ENCODE assay signal across 39 cellular contexts in genomic region chr10:59405235-59405634, GRCh38. TPM values are rescaled to one million over a fixed set of nuclear protein-coding genes. Genes with fewer than 3 reads are reported as not detected.
"Had no signal": no experiment of that assay in that cellular context is flagged by ENCODE, and none has a peak within 500 bp of the region (broad histone marks: within the 10 kb centered on the region; RNA-seq: fewer than 3 reads in every experiment).

No MANE protein-coding gene starts in this region.

- H3K27me3 ChIP-seq: adrenal gland, ascending aorta, body of pancreas, breast epithelium, cardiac muscle cell had no signal

- H3K4me1 ChIP-seq: adrenal gland, ascending aorta, body of pancreas, breast epithelium had no signal

- H3K27ac Mint-ChIP-seq: activated naive CD4-positive, alpha-beta T cell treated with anti-CD3 and anti-CD28 coated beads for 36 hours; activated naive CD4-positive, alpha-beta T cell treated with anti-CD3 and anti-CD28 coated beads, Interleukin-2, amount 10 ng/mL, durations not matched to agents 7 days and 5 days; activated naive CD4-positive, alpha-beta T cell treated with anti-CD3 and anti-CD28 coated beads, Interleukin-2, amount 50 U/mL, for 24 hours; activated naive CD4-positive, alpha-beta T cell treated with anti-CD3 and anti-CD28 coated beads, Interleukin-2, amount 50 U/mL, for 72 hours; activated naive CD8-positive, alpha-beta T cell; activated naive CD8-positive, alpha-beta T cell treated with anti-CD3 and anti-CD28 coated beads for 36 hours; activated naive CD8-positive, alpha-beta T cell treated with anti-CD3 and anti-CD28 coated beads, Interleukin-2, amount 10 ng/mL, durations not matched to agents 7 days and 5 days; activated naive CD8-positive, alpha-beta T cell treated with anti-CD3 and anti-CD28 coated beads, Interleukin-2, amount 50 U/mL, for 24 hours; activated T-cell treated with anti-CD3 and anti-CD28 coated beads, Interleukin-2, amount 50 U/mL, for 24 hours; activated T-cell treated with anti-CD3 and anti-CD28 coated beads, Interleukin-2, amount 50 U/mL, for 72 hours; activated T-helper 1 cell treated with anti-CD3 and anti-CD28 coated beads, Interleukin-12 subunit alpha, Interleukin-12 subunit beta, Interleukin-2, Interleukin-4 antibody, amounts not matched to agents 30 ng/mL and 10 ng/mL and 1 ng/mL, durations not matched to agents 14 hours and 24 hours and 36 hours; activated T-helper 17 cell treated with anti-CD3 and anti-CD28 coated beads, Interleukin-2, amount 50 U/mL, for 72 hours; activated T-helper 2 cell treated with anti-CD3 and anti-CD28 coated beads, Interferon-gamma antibody, Interleukin-2, Interleukin-4, amounts not matched to agents 10 μg/mL and 5 μg/mL and 100 μg/mL, durations not matched to agents 14 hours and 24 hours and 36 hours; brain had no signal

- H3K9me3 ChIP-seq: adrenal gland, body of pancreas had no signal

- H3K4me3 ChIP-seq: adrenal gland, ascending aorta, body of pancreas, breast epithelium, cardiac muscle cell had no signal

- H3K27ac ChIP-seq: adrenal gland, ascending aorta, body of pancreas, breast epithelium, cardiac muscle cell had no signal

- H3K9me3 Mint-ChIP-seq: activated naive CD4-positive, alpha-beta T cell treated with anti-CD3 and anti-CD28 coated beads, Interleukin-2, amount 50 U/mL, for 24 hours had no signal

- ATAC-seq: activated naive CD4-positive, alpha-beta T cell treated with anti-CD3 and anti-CD28 coated beads, Interleukin-2, amount 50 U/mL, for 72 hours; activated naive CD8-positive, alpha-beta T cell treated with anti-CD3 and anti-CD28 coated beads, Interleukin-2, amount 50 U/mL, for 24 hours; activated T-cell treated with anti-CD3 and anti-CD28 coated beads, Interleukin-2, amount 50 U/mL, for 4 hours; activated T-cell treated with anti-CD3 and anti-CD28 coated beads, Interleukin-2, amount 50 U/mL, for 72 hours; activated T-helper 17 cell treated with anti-CD3 and anti-CD28 coated beads, Interleukin-2, amount 50 U/mL, for 72 hours; body of pancreas had no signal

- DNase-seq: activated effector memory CD4-positive, alpha-beta T cell treated with anti-CD3 and anti-CD28 coated beads, Interleukin-2, amount 50 U/mL, for 16 hours; activated effector memory CD4-positive, alpha-beta T cell treated with Interleukin-2 at 50 U/mL for 16 hours; activated gamma-delta T cell; activated gamma-delta T cell treated with Interleukin-2 at 50 U/mL for 16 hours; activated naive CD4-positive, alpha-beta T cell; activated naive CD4-positive, alpha-beta T cell treated with anti-CD3 and anti-CD28 coated beads for 36 hours; activated naive CD4-positive, alpha-beta T cell treated with anti-CD3 and anti-CD28 coated beads, Interleukin-2, amount 10 ng/mL, durations not matched to agents 7 days and 5 days; activated naive CD4-positive, alpha-beta T cell treated with anti-CD3 and anti-CD28 coated beads, Interleukin-2, amount 50 U/mL, for 16 hours; activated naive CD4-positive, alpha-beta T cell treated with Interleukin-2 at 50 U/mL for 16 hours; activated naive CD8-positive, alpha-beta T cell treated with anti-CD3 and anti-CD28 coated beads for 36 hours; activated naive CD8-positive, alpha-beta T cell treated with anti-CD3 and anti-CD28 coated beads, Interleukin-2, amount 10 ng/mL, durations not matched to agents 7 days and 5 days; activated naive CD8-positive, alpha-beta T cell treated with anti-CD3 and anti-CD28 coated beads, Interleukin-2, amount 50 U/mL, for 24 hours; activated T-cell treated with anti-CD3 and anti-CD28 coated beads, Interleukin-2, amount 50 U/mL, for 1 hour; activated T-cell treated with anti-CD3 and anti-CD28 coated beads, Interleukin-2, amount 50 U/mL, for 24 hours; activated T-cell treated with anti-CD3 and anti-CD28 coated beads, Interleukin-2, amount 50 U/mL, for 4 hours; activated T-cell treated with anti-CD3 and anti-CD28 coated beads, Interleukin-2, amount 50 U/mL, for 48 hours; activated T-cell treated with anti-CD3 and anti-CD28 coated beads, Interleukin-2, amount 50 U/mL, for 72 hours; adrenal gland; amniotic stem cell; amygdala; anterior cingulate cortex; aorta; body of pancreas; caudate nucleus; central memory CD4-positive, alpha-beta T cell; cerebellar nuclear complex had no signal

- H3K4me3 Mint-ChIP-seq: activated naive CD4-positive, alpha-beta T cell treated with anti-CD3 and anti-CD28 coated beads for 36 hours; activated naive CD4-positive, alpha-beta T cell treated with anti-CD3 and anti-CD28 coated beads, Interleukin-2, amount 10 ng/mL, durations not matched to agents 7 days and 5 days; activated naive CD4-positive, alpha-beta T cell treated with anti-CD3 and anti-CD28 coated beads, Interleukin-2, amount 50 U/mL, for 24 hours; activated naive CD8-positive, alpha-beta T cell; activated naive CD8-positive, alpha-beta T cell treated with anti-CD3 and anti-CD28 coated beads for 36 hours; activated naive CD8-positive, alpha-beta T cell treated with anti-CD3 and anti-CD28 coated beads, Interleukin-2, amount 10 ng/mL, durations not matched to agents 7 days and 5 days; activated naive CD8-positive, alpha-beta T cell treated with anti-CD3 and anti-CD28 coated beads, Interleukin-2, amount 50 U/mL, for 24 hours; activated T-cell treated with anti-CD3 and anti-CD28 coated beads, Interleukin-2, amount 50 U/mL, for 24 hours; activated T-cell treated with anti-CD3 and anti-CD28 coated beads, Interleukin-2, amount 50 U/mL, for 4 hours; activated T-cell treated with anti-CD3 and anti-CD28 coated beads, Interleukin-2, amount 50 U/mL, for 72 hours; activated T-helper 1 cell treated with anti-CD3 and anti-CD28 coated beads, Interleukin-12 subunit alpha, Interleukin-12 subunit beta, Interleukin-2, Interleukin-4 antibody, amounts not matched to agents 30 ng/mL and 10 ng/mL and 1 ng/mL, durations not matched to agents 14 hours and 24 hours and 36 hours; activated T-helper 17 cell treated with anti-CD3 and anti-CD28 coated beads, Interleukin-2, amount 50 U/mL, for 72 hours; brain; central memory CD8-positive, alpha-beta T cell had no signal

- H3K4me1 Mint-ChIP-seq: activated naive CD4-positive, alpha-beta T cell treated with anti-CD3 and anti-CD28 coated beads, Interleukin-2, amount 10 ng/mL, durations not matched to agents 7 days and 5 days; activated naive CD4-positive, alpha-beta T cell treated with anti-CD3 and anti-CD28 coated beads, Interleukin-2, amount 50 U/mL, for 24 hours; activated naive CD8-positive, alpha-beta T cell treated with anti-CD3 and anti-CD28 coated beads for 36 hours; activated naive CD8-positive, alpha-beta T cell treated with anti-CD3 and anti-CD28 coated beads, Interleukin-2, amount 10 ng/mL, durations not matched to agents 7 days and 5 days; activated naive CD8-positive, alpha-beta T cell treated with anti-CD3 and anti-CD28 coated beads, Interleukin-2, amount 50 U/mL, for 24 hours; activated T-helper 17 cell treated with anti-CD3 and anti-CD28 coated beads, Interleukin-2, amount 50 U/mL, for 72 hours; brain; central memory CD8-positive, alpha-beta T cell had no signal

- H3K36me3 Mint-ChIP-seq: activated naive CD4-positive, alpha-beta T cell treated with anti-CD3 and anti-CD28 coated beads, Interleukin-2, amount 10 ng/mL, durations not matched to agents 7 days and 5 days; activated naive CD4-positive, alpha-beta T cell treated with anti-CD3 and anti-CD28 coated beads, Interleukin-2, amount 50 U/mL, for 24 hours; activated naive CD8-positive, alpha-beta T cell; activated naive CD8-positive, alpha-beta T cell treated with anti-CD3 and anti-CD28 coated beads for 36 hours; activated naive CD8-positive, alpha-beta T cell treated with anti-CD3 and anti-CD28 coated beads, Interleukin-2, amount 10 ng/mL, durations not matched to agents 7 days and 5 days; brain had no signal

- H3K27me3 Mint-ChIP-seq: activated naive CD4-positive, alpha-beta T cell treated with anti-CD3 and anti-CD28 coated beads, Interleukin-2, amount 10 ng/mL, durations not matched to agents 7 days and 5 days; activated naive CD4-positive, alpha-beta T cell treated with anti-CD3 and anti-CD28 coated beads, Interleukin-2, amount 50 U/mL, for 24 hours; activated naive CD8-positive, alpha-beta T cell; activated naive CD8-positive, alpha-beta T cell treated with anti-CD3 and anti-CD28 coated beads for 36 hours; activated naive CD8-positive, alpha-beta T cell treated with anti-CD3 and anti-CD28 coated beads, Interleukin-2, amount 10 ng/mL, durations not matched to agents 7 days and 5 days; activated naive CD8-positive, alpha-beta T cell treated with anti-CD3 and anti-CD28 coated beads, Interleukin-2, amount 50 U/mL, for 24 hours; activated T-cell treated with anti-CD3 and anti-CD28 coated beads, Interleukin-2, amount 50 U/mL, for 24 hours; activated T-helper 17 cell treated with anti-CD3 and anti-CD28 coated beads, Interleukin-2, amount 50 U/mL, for 72 hours; brain; central memory CD8-positive, alpha-beta T cell had no signal

- FAIRE-seq: astrocyte, bronchial epithelial cell had no signal

- H3K36me3 ChIP-seq: adrenal gland, ascending aorta, breast epithelium, cardiac muscle cell had no signal

RNA-seq across cellular contexts. Expression of gene FAM13C, which starts 42.9 kb away (rescaled TPM):
- total RNA-seq: activated naive CD4-positive, alpha-beta T cell treated with anti-CD3 and anti-CD28 coated beads for 36 hours; activated naive CD8-positive, alpha-beta T cell treated with anti-CD3 and anti-CD28 coated beads, Interleukin-2, amount 10 ng/mL, durations not matched to agents 7 days and 5 days; activated T-cell treated with anti-CD3 and anti-CD28 coated beads, Interleukin-2, amount 50 U/mL, for 4 hours; activated T-cell treated with anti-CD3 and anti-CD28 coated beads, Interleukin-2, amount 50 U/mL, for 72 hours; activated T-helper 1 cell treated with anti-CD3 and anti-CD28 coated beads, Interleukin-12 subunit alpha, Interleukin-12 subunit beta, Interleukin-2, Interleukin-4 antibody, amounts not matched to agents 30 ng/mL and 10 ng/mL and 1 ng/mL, durations not matched to agents 14 hours and 24 hours and 36 hours; activated T-helper 2 cell treated with anti-CD3 and anti-CD28 coated beads, Interferon-gamma antibody, Interleukin-2, Interleukin-4, amounts not matched to agents 10 μg/mL and 5 μg/mL and 100 μg/mL, durations not matched to agents 14 hours and 24 hours and 36 hours had no signal
